Comparison of ENCODE assay signal across 17 cellular contexts in genomic region chr3:145869958-145870357, GRCh38.
DNase-seq lines count a peak whose midpoint lies in the region; ATAC-seq, FAIRE-seq and TF ChIP-seq lines count a peak whose summit lies in the region.
"Had no signal": no experiment of that assay in that cellular context is flagged by ENCODE, and none has a peak within 500 bp of the region (broad histone marks: within the 10 kb centered on the region; RNA-seq: fewer than 3 reads in every experiment).

No MANE protein-coding gene starts in this region.

- no peaks in the 10 kb centered on the region for H3K36me3 ChIP-seq in aorta (ENCODE audit: control insufficient read depth in 1 of 2, insufficient read depth in 2 of 2, low read length in 1 of 2)
- H3K36me3 ChIP-seq in gastroesophageal sphincter, result no peaks in the 10 kb centered on the region

- H3K9me3 ChIP-seq in aorta (ENCODE audit: control insufficient read depth, low read length) (no peaks in the 10 kb centered on the region), gastroesophageal sphincter (no peaks in the 10 kb centered on the region)

- H3K27me3 ChIP-seq in aorta (ENCODE audit: control insufficient read depth in 1 of 2, insufficient read depth in 2 of 2, low read length in 1 of 2) (no peaks in the 10 kb centered on the region), gastroesophageal sphincter (no peaks in the 10 kb centered on the region)

- FAIRE-seq in GM18507 (lab: Jason Lieb, UNC), result peak; percentile 66
- FAIRE-seq: TTC549 had no signal

- 19 to 32% methylated on average over 1 of the region's 1 CpG for WGBS in aorta, 2 donors
- whole genome bisulfite sequencing in gastroesophageal sphincter (ENCODE audit: low coverage in 1 of 2), 2 donors, result 11 to 15% methylated on average over 1 of the region's 1 CpG

- no peak for DNase-seq in GM18507 (ENCODE audit: extremely low spot score, insufficient read length, low read depth)
- no peak for DNase-seq in ACHN
- no peak for DNase-seq in NCI-H748 (lab: John Stamatoyannopoulos, UW; ENCODE audit: unreplicated experiment)
- DNase-seq in aorta, result no peak
- DNase-seq: activated naive CD8-positive, alpha-beta T cell treated with anti-CD3 and anti-CD28 coated beads, Interleukin-2, amount 10 ng/mL, durations not matched to agents 7 days and 5 days; AML-193; DMS79 treated with DMSO at 0.1 percent for 48 hours; NCI-H446; occipital lobe had no signal

- ATAC-seq in GM21360 (IDR thresholded peaks at IDR 0.05; ENCODE audit: unreplicated experiment) (peak; percentile 66), HG02938 (IDR thresholded peaks at IDR 0.05; ENCODE audit: unreplicated experiment) (peak; percentile 77), HG03571 (IDR thresholded peaks at IDR 0.05; ENCODE audit: unreplicated experiment) (peak; percentile 69), aorta (ENCODE audit: low FRiP score) (no peak), gastroesophageal sphincter (no peak)
- ATAC-seq: esophagus mucosa had no signal

- peaks cover 0 to 3% of the 10 kb centered on the region in 2 donors for H3K4me1 ChIP-seq in aorta (ENCODE audit: control insufficient read depth in 1 of 2, insufficient read depth in 2 of 2, low read length in 2 of 2)
- H3K4me1 ChIP-seq in gastroesophageal sphincter, result peaks cover 0 to 12% (median 0%) of the 10 kb centered on the region in 3 donors

- in situ Hi-C loops in ACHN (cut with HindIII; ENCODE audit: low pct_ligation_motif_present, low pct_unique_long_range_greater_than_20kb, low sequenced_read_pairs), result no loop called here

- no peak for TF ChIP-seq EP300 in gastroesophageal sphincter (IDR thresholded peaks at IDR 0.05)

- intact Hi-C loops in aorta (cut with DNase I), result no loop called here

- H3K4me3 ChIP-seq in aorta (ENCODE audit: low read length in 2 of 2) (no peak overlapping the region), gastroesophageal sphincter (no peak overlapping the region)

- no peak for TF ChIP-seq CTCF in gastroesophageal sphincter (IDR thresholded peaks at IDR 0.05)

- no peak for TF ChIP-seq POLR2A in gastroesophageal sphincter (IDR thresholded peaks at IDR 0.05)

- no peak overlapping the region for H3K27ac ChIP-seq in aorta (ENCODE audit: low read depth in 1 of 2, low read length in 2 of 2)
- no peak overlapping the region for H3K27ac ChIP-seq in gastroesophageal sphincter
- H3K27ac ChIP-seq: HL-60, RWPE1 had no signal

Comparison
In these comparisons a context has a peak if more than half of its experiments do, and no peak if none do; other contexts are left out.
1. ATAC-seq: peak in GM21360 (single experiment), HG02938 (single experiment) and HG03571 (single experiment); none in aorta (single experiment) and gastroesophageal sphincter (single experiment).